18 cellular contexts compared by ENCODE assay signal in the genomic region with DNA sequence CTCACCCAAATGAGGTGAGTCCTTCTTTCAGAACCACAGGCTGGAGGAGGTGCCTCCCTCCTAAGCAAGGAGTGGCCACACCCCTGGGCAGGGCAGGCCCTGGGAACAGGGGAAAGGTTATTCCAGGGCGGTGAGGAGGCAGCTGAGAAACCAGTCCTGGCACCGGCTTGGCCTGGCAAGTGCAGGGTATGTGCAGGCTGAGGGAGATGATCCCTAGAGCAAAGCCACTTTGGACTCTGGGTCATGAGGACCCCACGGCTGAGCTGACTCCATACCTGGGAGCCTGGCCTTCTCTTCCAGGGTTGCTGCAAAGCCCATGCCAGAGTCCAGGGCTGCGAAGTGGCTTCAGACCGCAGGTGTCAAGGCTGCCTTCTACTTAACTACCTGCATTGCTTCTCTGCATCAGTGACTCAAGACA. TPM values are rescaled to one million over a fixed set of nuclear protein-coding genes. Genes with fewer than 3 reads are reported as not detected.
DNase-seq lines count a peak whose midpoint lies in the region; ATAC-seq and TF ChIP-seq lines count a peak whose summit lies in the region.
"Had no signal": no experiment of that assay in that cellular context is flagged by ENCODE, and none has a peak within 500 bp of the region (broad histone marks: within the 10 kb centered on the region; RNA-seq: fewer than 3 reads in every experiment).

No MANE protein-coding gene starts in this region.

- H4K5ac ChIP-seq in mesendoderm (ENCODE audit: low read length), result no peak overlapping the region

- H3K4me3 ChIP-seq in H7 (ENCODE audit: insufficient read depth, low read depth, low read length) (no peak overlapping the region), left ventricle myocardium inferior (no peak overlapping the region), mesendoderm (ENCODE audit: low read length) (no peak overlapping the region)
- H3K4me3 ChIP-seq: BLaER1 had no signal

- peak; percentile 18 for ATAC-seq in T-helper 17 cell
- no peak for ATAC-seq in HG03565 (IDR thresholded peaks at IDR 0.05; ENCODE audit: unreplicated experiment)
- no peak for ATAC-seq in HG03108 (IDR thresholded peaks at IDR 0.05; ENCODE audit: unreplicated experiment)
- ATAC-seq in GM18867 (IDR thresholded peaks at IDR 0.05; ENCODE audit: unreplicated experiment), result no peak

- no peak overlapping the region for H3K4ac ChIP-seq in mesendoderm (ENCODE audit: low read depth, low read length)

- H3K27ac Mint-ChIP-seq in T-helper 17 cell (peak overlapping the region; percentile 95), osteocyte (ENCODE audit: unreplicated experiment) (no peak overlapping the region)

- no peak overlapping the region for H2BK120ac ChIP-seq in mesendoderm (ENCODE audit: low read depth, low read length)

- H3K4me2 ChIP-seq in mesendoderm (ENCODE audit: low read length), result no peak overlapping the region
- H3K4me2 ChIP-seq: BLaER1 had no signal

- H3K36me3 Mint-ChIP-seq in T-helper 17 cell (ENCODE audit: low read depth) (peaks cover 2% of the 10 kb centered on the region), osteocyte (ENCODE audit: unreplicated experiment) (peaks cover 4% of the 10 kb centered on the region)

- no peak overlapping the region for H3K23ac ChIP-seq in mesendoderm (ENCODE audit: low read length)

- no CpG with 5 or more reads among the region's 5 CpGs for WGBS in mesendoderm (ENCODE audit: extremely low coverage, insufficient coverage, low lambda C conversion rate)

- no peak overlapping the region for H2BK15ac ChIP-seq in mesendoderm (replicated peaks; ENCODE audit: low read depth)

- H3K9me3 ChIP-seq in T-helper 17 cell (ENCODE audit: control insufficient read depth, low read length, poor library complexity, severe bottlenecking) (no peaks in the 10 kb centered on the region), left ventricle myocardium inferior (replicated peaks) (no peaks in the 10 kb centered on the region)

- peaks cover 6% of the 10 kb centered on the region for H3K4me1 Mint-ChIP-seq in T-helper 17 cell
- H3K4me1 Mint-ChIP-seq in osteocyte (ENCODE audit: unreplicated experiment), result no peaks in the 10 kb centered on the region

- no peak overlapping the region for H3K9ac ChIP-seq in mesendoderm (ENCODE audit: low read length)
- H3K9ac ChIP-seq: BLaER1 had no signal

- H4K8ac ChIP-seq in mesendoderm (ENCODE audit: low read depth, low read length), result no peak overlapping the region

- H2AK5ac ChIP-seq in mesendoderm (ENCODE audit: low read length), result no peak overlapping the region

- H3K27me3 Mint-ChIP-seq in T-helper 17 cell, result peaks cover 6% of the 10 kb centered on the region
- H3K27me3 Mint-ChIP-seq in osteocyte (ENCODE audit: unreplicated experiment), result no peaks in the 10 kb centered on the region

- H3K36me3 ChIP-seq in H7 (replicated peaks; ENCODE audit: control insufficient read depth, insufficient read depth, low read length), result no peaks in the 10 kb centered on the region
- no peaks in the 10 kb centered on the region for H3K36me3 ChIP-seq in left ventricle myocardium inferior
- H3K36me3 ChIP-seq in mesendoderm (ENCODE audit: control insufficient read depth, insufficient read depth, low read length), result no peaks in the 10 kb centered on the region
- H3K36me3 ChIP-seq: BLaER1 had no signal

- no peaks in the 10 kb centered on the region for H3K79me2 ChIP-seq in mesendoderm (ENCODE audit: control insufficient read depth, insufficient read depth, low read length)

- no peak overlapping the region for H3K4me3 Mint-ChIP-seq in T-helper 17 cell
- no peak overlapping the region for H3K4me3 Mint-ChIP-seq in osteocyte (ENCODE audit: unreplicated experiment)

- DNase-seq in H7, result peak; percentile 55
- DNase-seq in T-helper 17 cell, result no peak
- peak; percentile 55 for DNase-seq in left ventricle myocardium inferior
- peak; percentile 76 for DNase-seq in osteocyte (ENCODE audit: extremely low spot score, unreplicated experiment)
- no peak for DNase-seq in mesendoderm
- DNase-seq: dermis blood vessel endothelial cell, EL, kidney glomerular epithelial cell, NCI-H446 treated with DMSO at 0.1 percent for 48 hours, occipital lobe had no signal

- no peak for TF ChIP-seq CTCF in left ventricle myocardium inferior (IDR thresholded peaks at IDR 0.05; ENCODE audit: borderline replicate concordance)
- TF ChIP-seq CTCF in osteocyte (IDR thresholded peaks at IDR 0.05), result no peak

- peaks cover 13% of the 10 kb centered on the region for H3K4me1 ChIP-seq in left ventricle myocardium inferior
- no peaks in the 10 kb centered on the region for H3K4me1 ChIP-seq in mesendoderm (ENCODE audit: control insufficient read depth, low read depth, low read length)
- H3K4me1 ChIP-seq: BLaER1 had no signal

- no peaks in the 10 kb centered on the region for H3K79me1 ChIP-seq in mesendoderm (ENCODE audit: low read length)

- H3K9me3 Mint-ChIP-seq in osteocyte (ENCODE audit: unreplicated experiment), result peaks cover 14% of the 10 kb centered on the region

- H3K27me3 ChIP-seq in H7 (ENCODE audit: control insufficient read depth, insufficient read depth, low read length) (no peaks in the 10 kb centered on the region), left ventricle myocardium inferior (ENCODE audit: low read depth) (no peaks in the 10 kb centered on the region), mesendoderm (ENCODE audit: insufficient read depth, low read length, poor library complexity) (no peaks in the 10 kb centered on the region)
- H3K27me3 ChIP-seq: BLaER1 had no signal

- no peak overlapping the region for H3K56ac ChIP-seq in mesendoderm (ENCODE audit: low read length)

- H3K18ac ChIP-seq in mesendoderm (ENCODE audit: low read length), result no peak overlapping the region

- H3K27ac ChIP-seq in left ventricle myocardium inferior (replicated peaks) (no peak overlapping the region), mesendoderm (ENCODE audit: low read depth, low read length) (no peak overlapping the region)
- H3K27ac ChIP-seq: BLaER1, HL-60 had no signal

- no peak overlapping the region for H2BK5ac ChIP-seq in mesendoderm (ENCODE audit: low read length)

- intact Hi-C loops in left ventricle myocardium inferior (cut with micrococcal nuclease), result no loop called here

RNA-seq across cellular contexts. Expression of a gene that starts 49.5 kb away (rescaled TPM):
- 0.96 TPM in 1 of 2 replicates, not detected in the other for total RNA-seq in H7 (2014; rRNA removed; shearing (Covaris generic))
- total RNA-seq in T-helper 17 cell, result not detected
- total RNA-seq in left ventricle myocardium inferior, result not detected
- not detected in 2 replicates for total RNA-seq in osteocyte
- polyA plus RNA-seq in mesendoderm (2013, experiment 1 of 2), result not detected
- polyA plus RNA-seq in mesendoderm (2013, experiment 2 of 2), result not detected
- total RNA-seq: dermis blood vessel endothelial cell, fibroblast of villous mesenchyme, M059J, occipital lobe had no signal
- polyA plus RNA-seq: adipose tissue had no signal

Comparison
In these comparisons a context has a peak if more than half of its experiments do, and no peak if none do; other contexts are left out.
1. DNase-seq: peak in H7 (single experiment), left ventricle myocardium inferior (single experiment) and osteocyte (single experiment); none in T-helper 17 cell (0 of 3) and mesendoderm (single experiment).